Comparison of ENCODE assay signal across 1 cellular context in the genomic region with DNA sequence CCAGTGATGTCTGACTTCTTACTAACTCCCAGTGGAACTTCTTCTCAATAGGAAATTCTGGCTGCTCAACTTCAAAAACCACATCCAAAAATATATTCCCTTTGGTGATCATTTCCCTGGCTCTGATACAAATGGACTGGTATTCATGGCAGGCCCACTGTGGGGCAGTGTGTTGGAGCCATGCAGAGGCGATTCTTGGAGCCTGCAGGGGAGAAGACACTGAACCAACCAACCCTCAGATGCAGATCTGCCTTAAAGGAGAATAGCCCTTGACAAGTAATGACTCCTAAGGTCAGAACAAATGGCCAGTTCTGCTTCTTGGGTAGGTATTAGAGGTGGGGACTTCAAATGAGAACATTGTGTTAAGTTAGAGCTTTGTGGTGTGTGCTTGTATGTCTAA.
TF ChIP-seq lines count a peak whose summit lies in the region.

No MANE protein-coding gene starts in this region.

TF ChIP-seq in HepG2, 621 proteins besides CTCF, POLR2A, EP300 and RAD21:
- TF ChIP-seq, protein P1, sequence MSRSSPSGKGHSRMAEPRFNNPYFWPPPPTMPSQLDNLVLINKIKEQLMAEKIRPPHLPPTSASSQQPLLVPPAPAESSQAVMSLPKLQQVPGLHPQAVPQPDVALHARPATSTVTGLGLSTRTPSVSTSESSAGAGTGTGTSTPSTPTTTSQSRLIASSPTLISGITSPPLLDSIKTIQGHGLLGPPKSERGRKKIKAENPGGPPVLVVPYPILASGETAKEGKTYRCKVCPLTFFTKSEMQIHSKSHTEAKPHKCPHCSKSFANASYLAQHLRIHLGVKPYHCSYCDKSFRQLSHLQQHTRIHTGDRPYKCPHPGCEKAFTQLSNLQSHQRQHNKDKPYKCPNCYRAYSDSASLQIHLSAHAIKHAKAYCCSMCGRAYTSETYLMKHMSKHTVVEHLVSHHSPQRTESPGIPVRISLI (CRISPR knock-in tag; IDR thresholded peaks at IDR 0.05; ENCODE audit: borderline replicate concordance) = no peak
- TF ChIP-seq CENPT (CRISPR knock-in tag; IDR thresholded peaks at IDR 0.05; ENCODE audit: low read depth) (no peak), CBX5 (CRISPR knock-in tag; IDR thresholded peaks at IDR 0.05; ENCODE audit: borderline replicate concordance) (no peak), MXD4 (CRISPR knock-in tag; IDR thresholded peaks at IDR 0.05) (no peak), ZNF703 (CRISPR knock-in tag; IDR thresholded peaks at IDR 0.05; ENCODE audit: borderline replicate concordance) (no peak), TCF7 (IDR thresholded peaks at IDR 0.05; ENCODE audit: low read depth) (no peak), ZNF343 (CRISPR knock-in tag; IDR thresholded peaks at IDR 0.05) (no peak), ARNT (IDR thresholded peaks at IDR 0.05) (no peak), ZNF234 (CRISPR knock-in tag; conservative IDR thresholded peaks at IDR 0.05) (no peak), NFKB2 (CRISPR knock-in tag; IDR thresholded peaks at IDR 0.05; ENCODE audit: borderline replicate concordance) (no peak), NPAS2 (CRISPR knock-in tag; IDR thresholded peaks at IDR 0.05; ENCODE audit: borderline replicate concordance) (no peak)
- TF ChIP-seq, protein P2, sequence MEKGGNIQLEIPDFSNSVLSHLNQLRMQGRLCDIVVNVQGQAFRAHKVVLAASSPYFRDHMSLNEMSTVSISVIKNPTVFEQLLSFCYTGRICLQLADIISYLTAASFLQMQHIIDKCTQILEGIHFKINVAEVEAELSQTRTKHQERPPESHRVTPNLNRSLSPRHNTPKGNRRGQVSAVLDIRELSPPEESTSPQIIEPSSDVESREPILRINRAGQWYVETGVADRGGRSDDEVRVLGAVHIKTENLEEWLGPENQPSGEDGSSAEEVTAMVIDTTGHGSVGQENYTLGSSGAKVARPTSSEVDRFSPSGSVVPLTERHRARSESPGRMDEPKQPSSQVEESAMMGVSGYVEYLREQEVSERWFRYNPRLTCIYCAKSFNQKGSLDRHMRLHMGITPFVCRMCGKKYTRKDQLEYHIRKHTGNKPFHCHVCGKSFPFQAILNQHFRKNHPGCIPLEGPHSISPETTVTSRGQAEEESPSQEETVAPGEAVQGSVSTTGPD (CRISPR knock-in tag; IDR thresholded peaks at IDR 0.05) = no peak
- TF ChIP-seq, protein P3, sequence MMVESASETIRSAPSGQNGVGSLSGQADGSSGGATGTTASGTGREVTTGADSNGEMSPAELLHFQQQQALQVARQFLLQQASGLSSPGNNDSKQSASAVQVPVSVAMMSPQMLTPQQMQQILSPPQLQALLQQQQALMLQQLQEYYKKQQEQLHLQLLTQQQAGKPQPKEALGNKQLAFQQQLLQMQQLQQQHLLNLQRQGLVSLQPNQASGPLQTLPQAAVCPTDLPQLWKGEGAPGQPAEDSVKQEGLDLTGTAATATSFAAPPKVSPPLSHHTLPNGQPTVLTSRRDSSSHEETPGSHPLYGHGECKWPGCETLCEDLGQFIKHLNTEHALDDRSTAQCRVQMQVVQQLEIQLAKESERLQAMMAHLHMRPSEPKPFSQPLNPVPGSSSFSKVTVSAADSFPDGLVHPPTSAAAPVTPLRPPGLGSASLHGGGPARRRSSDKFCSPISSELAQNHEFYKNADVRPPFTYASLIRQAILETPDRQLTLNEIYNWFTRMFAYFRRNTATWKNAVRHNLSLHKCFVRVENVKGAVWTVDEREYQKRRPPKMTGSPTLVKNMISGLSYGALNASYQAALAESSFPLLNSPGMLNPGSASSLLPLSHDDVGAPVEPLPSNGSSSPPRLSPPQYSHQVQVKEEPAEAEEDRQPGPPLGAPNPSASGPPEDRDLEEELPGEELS (CRISPR knock-in tag; IDR thresholded peaks at IDR 0.05) = no peak
- TF ChIP-seq, protein P4, sequence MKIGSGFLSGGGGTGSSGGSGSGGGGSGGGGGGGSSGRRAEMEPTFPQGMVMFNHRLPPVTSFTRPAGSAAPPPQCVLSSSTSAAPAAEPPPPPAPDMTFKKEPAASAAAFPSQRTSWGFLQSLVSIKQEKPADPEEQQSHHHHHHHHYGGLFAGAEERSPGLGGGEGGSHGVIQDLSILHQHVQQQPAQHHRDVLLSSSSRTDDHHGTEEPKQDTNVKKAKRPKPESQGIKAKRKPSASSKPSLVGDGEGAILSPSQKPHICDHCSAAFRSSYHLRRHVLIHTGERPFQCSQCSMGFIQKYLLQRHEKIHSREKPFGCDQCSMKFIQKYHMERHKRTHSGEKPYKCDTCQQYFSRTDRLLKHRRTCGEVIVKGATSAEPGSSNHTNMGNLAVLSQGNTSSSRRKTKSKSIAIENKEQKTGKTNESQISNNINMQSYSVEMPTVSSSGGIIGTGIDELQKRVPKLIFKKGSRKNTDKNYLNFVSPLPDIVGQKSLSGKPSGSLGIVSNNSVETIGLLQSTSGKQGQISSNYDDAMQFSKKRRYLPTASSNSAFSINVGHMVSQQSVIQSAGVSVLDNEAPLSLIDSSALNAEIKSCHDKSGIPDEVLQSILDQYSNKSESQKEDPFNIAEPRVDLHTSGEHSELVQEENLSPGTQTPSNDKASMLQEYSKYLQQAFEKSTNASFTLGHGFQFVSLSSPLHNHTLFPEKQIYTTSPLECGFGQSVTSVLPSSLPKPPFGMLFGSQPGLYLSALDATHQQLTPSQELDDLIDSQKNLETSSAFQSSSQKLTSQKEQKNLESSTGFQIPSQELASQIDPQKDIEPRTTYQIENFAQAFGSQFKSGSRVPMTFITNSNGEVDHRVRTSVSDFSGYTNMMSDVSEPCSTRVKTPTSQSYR (CRISPR knock-in tag; IDR thresholded peaks at IDR 0.05; ENCODE audit: borderline replicate concordance) = no peak
- TF ChIP-seq, protein P5, sequence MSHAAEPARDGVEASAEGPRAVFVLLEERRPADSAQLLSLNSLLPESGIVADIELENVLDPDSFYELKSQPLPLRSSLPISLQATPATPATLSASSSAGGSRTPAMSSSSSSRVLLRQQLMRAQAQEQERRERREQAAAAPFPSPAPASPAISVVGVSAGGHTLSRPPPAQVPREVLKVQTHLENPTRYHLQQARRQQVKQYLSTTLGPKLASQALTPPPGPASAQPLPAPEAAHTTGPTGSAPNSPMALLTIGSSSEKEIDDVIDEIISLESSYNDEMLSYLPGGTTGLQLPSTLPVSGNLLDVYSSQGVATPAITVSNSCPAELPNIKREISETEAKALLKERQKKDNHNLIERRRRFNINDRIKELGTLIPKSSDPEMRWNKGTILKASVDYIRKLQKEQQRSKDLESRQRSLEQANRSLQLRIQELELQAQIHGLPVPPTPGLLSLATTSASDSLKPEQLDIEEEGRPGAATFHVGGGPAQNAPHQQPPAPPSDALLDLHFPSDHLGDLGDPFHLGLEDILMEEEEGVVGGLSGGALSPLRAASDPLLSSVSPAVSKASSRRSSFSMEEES (CRISPR knock-in tag; IDR thresholded peaks at IDR 0.05) = no peak
- TF ChIP-seq, protein P6, sequence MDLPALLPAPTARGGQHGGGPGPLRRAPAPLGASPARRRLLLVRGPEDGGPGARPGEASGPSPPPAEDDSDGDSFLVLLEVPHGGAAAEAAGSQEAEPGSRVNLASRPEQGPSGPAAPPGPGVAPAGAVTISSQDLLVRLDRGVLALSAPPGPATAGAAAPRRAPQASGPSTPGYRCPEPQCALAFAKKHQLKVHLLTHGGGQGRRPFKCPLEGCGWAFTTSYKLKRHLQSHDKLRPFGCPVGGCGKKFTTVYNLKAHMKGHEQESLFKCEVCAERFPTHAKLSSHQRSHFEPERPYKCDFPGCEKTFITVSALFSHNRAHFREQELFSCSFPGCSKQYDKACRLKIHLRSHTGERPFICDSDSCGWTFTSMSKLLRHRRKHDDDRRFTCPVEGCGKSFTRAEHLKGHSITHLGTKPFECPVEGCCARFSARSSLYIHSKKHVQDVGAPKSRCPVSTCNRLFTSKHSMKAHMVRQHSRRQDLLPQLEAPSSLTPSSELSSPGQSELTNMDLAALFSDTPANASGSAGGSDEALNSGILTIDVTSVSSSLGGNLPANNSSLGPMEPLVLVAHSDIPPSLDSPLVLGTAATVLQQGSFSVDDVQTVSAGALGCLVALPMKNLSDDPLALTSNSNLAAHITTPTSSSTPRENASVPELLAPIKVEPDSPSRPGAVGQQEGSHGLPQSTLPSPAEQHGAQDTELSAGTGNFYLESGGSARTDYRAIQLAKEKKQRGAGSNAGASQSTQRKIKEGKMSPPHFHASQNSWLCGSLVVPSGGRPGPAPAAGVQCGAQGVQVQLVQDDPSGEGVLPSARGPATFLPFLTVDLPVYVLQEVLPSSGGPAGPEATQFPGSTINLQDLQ (CRISPR knock-in tag; IDR thresholded peaks at IDR 0.05) = no peak
- TF ChIP-seq, protein P7, sequence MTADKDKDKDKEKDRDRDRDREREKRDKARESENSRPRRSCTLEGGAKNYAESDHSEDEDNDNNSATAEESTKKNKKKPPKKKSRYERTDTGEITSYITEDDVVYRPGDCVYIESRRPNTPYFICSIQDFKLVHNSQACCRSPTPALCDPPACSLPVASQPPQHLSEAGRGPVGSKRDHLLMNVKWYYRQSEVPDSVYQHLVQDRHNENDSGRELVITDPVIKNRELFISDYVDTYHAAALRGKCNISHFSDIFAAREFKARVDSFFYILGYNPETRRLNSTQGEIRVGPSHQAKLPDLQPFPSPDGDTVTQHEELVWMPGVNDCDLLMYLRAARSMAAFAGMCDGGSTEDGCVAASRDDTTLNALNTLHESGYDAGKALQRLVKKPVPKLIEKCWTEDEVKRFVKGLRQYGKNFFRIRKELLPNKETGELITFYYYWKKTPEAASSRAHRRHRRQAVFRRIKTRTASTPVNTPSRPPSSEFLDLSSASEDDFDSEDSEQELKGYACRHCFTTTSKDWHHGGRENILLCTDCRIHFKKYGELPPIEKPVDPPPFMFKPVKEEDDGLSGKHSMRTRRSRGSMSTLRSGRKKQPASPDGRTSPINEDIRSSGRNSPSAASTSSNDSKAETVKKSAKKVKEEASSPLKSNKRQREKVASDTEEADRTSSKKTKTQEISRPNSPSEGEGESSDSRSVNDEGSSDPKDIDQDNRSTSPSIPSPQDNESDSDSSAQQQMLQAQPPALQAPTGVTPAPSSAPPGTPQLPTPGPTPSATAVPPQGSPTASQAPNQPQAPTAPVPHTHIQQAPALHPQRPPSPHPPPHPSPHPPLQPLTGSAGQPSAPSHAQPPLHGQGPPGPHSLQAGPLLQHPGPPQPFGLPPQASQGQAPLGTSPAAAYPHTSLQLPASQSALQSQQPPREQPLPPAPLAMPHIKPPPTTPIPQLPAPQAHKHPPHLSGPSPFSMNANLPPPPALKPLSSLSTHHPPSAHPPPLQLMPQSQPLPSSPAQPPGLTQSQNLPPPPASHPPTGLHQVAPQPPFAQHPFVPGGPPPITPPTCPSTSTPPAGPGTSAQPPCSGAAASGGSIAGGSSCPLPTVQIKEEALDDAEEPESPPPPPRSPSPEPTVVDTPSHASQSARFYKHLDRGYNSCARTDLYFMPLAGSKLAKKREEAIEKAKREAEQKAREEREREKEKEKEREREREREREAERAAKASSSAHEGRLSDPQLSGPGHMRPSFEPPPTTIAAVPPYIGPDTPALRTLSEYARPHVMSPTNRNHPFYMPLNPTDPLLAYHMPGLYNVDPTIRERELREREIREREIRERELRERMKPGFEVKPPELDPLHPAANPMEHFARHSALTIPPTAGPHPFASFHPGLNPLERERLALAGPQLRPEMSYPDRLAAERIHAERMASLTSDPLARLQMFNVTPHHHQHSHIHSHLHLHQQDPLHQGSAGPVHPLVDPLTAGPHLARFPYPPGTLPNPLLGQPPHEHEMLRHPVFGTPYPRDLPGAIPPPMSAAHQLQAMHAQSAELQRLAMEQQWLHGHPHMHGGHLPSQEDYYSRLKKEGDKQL (CRISPR knock-in tag; IDR thresholded peaks at IDR 0.05; ENCODE audit: low read depth) = no peak
- TF ChIP-seq, protein P8, sequence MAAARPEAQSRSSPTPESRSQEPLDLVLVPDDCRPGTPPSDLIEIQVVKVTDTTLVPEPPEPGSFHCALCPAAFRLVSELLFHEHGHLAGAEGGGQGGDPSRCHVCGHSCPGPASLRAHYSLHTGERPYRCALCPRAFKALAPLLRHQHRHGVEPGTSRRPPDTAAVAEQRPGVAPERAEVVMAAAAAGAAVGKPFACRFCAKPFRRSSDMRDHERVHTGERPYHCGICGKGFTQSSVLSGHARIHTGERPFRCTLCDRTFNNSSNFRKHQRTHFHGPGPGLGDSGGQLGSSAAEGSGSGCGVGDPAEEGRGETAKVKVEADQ (CRISPR knock-in tag; IDR thresholded peaks at IDR 0.05; ENCODE audit: borderline replicate concordance) = no peak
- TF ChIP-seq, protein P9, sequence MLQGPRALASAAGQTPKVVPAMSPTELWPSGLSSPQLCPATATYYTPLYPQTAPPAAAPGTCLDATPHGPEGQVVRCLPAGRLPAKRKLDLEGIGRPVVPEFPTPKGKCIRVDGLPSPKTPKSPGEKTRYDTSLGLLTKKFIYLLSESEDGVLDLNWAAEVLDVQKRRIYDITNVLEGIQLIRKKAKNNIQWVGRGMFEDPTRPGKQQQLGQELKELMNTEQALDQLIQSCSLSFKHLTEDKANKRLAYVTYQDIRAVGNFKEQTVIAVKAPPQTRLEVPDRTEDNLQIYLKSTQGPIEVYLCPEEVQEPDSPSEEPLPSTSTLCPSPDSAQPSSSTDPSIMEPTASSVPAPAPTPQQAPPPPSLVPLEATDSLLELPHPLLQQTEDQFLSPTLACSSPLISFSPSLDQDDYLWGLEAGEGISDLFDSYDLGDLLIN (CRISPR knock-in tag; IDR thresholded peaks at IDR 0.05; ENCODE audit: borderline replicate concordance) = no peak
